8 cellular contexts compared by ENCODE assay signal in the genomic region with DNA sequence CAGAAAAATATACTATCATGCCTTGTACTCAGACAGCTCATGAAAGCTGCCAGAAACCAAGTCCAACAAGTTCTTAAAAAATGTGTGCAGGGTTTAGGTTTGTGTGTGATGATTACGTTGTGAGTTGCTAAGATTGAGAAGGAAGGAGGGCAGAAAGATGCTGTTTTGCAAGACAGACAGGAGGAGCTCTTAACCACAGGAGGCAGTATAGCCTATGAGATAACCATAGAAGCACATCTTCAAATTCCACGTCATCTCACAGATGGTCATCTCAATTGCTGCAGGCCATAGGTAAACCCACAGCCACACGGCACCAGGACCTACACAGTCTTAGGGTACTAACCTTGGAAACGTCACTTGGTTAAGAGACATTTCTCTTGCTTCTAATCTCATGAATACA.
DNase-seq lines count a peak whose midpoint lies in the region; ATAC-seq and TF ChIP-seq lines count a peak whose summit lies in the region.

No MANE protein-coding gene starts in this region.

- H3K36me3 ChIP-seq in mesendoderm (ENCODE audit: control insufficient read depth, insufficient read depth, low read length) (no peaks in the 10 kb centered on the region), uterus (no peaks in the 10 kb centered on the region), sigmoid colon (no peaks in the 10 kb centered on the region)

- no peak overlapping the region for H3K56ac ChIP-seq in mesendoderm (ENCODE audit: low read length)

- H3K79me2 ChIP-seq in mesendoderm (ENCODE audit: control insufficient read depth, insufficient read depth, low read length), result no peaks in the 10 kb centered on the region

- no peaks in the 10 kb centered on the region for H3K9me3 Mint-ChIP-seq in activated B cell treated with CpG ODN at 0.5 μM for 24 hours

- DNase-seq in HT1080 (ENCODE audit: low read depth) (peak; percentile 15), activated B cell treated with CpG ODN at 0.5 μM for 24 hours (no peak), mesendoderm (peak; percentile 74), uterus (no peak), sigmoid colon (no peak)

- H3K18ac ChIP-seq in mesendoderm (ENCODE audit: low read length), result no peak overlapping the region

- no peak overlapping the region for H2AK5ac ChIP-seq in mesendoderm (ENCODE audit: low read length)

- no peak for TF ChIP-seq EP300 in sigmoid colon (IDR thresholded peaks at IDR 0.05)

- TF ChIP-seq CTCF in GM12873 (IDR thresholded peaks at IDR 0.05; ENCODE audit: insufficient read depth, low read depth, low read length, missing control alignments), result peak; percentile 52
- no peak for TF ChIP-seq CTCF in activated B cell treated with CpG ODN at 0.5 μM for 24 hours (IDR thresholded peaks at IDR 0.05)
- TF ChIP-seq CTCF in uterus (IDR thresholded peaks at IDR 0.05), result peak in 1 of 4 experiments; percentile 19
- TF ChIP-seq CTCF in sigmoid colon (IDR thresholded peaks at IDR 0.05), result no peak

- H3K79me1 ChIP-seq in mesendoderm (ENCODE audit: low read length), result no peaks in the 10 kb centered on the region

- H2BK120ac ChIP-seq in mesendoderm (ENCODE audit: low read depth, low read length), result no peak overlapping the region

- ATAC-seq in activated B cell treated with CpG ODN at 0.5 μM for 24 hours (ENCODE audit: low read depth) (peak; percentile 60), GM21717 (IDR thresholded peaks at IDR 0.05; ENCODE audit: unreplicated experiment) (no peak), GM18505 (IDR thresholded peaks at IDR 0.05; ENCODE audit: unreplicated experiment) (no peak)

- H3K9me3 ChIP-seq in uterus (no peaks in the 10 kb centered on the region), sigmoid colon (no peaks in the 10 kb centered on the region)

- no peaks in the 10 kb centered on the region for H3K4me1 ChIP-seq in mesendoderm (ENCODE audit: control insufficient read depth, low read depth, low read length)
- no peaks in the 10 kb centered on the region for H3K4me1 ChIP-seq in uterus
- H3K4me1 ChIP-seq in sigmoid colon, result no peaks in the 10 kb centered on the region

- H3K36me3 Mint-ChIP-seq in activated B cell treated with CpG ODN at 0.5 μM for 24 hours (ENCODE audit: low read depth), result peaks cover 67% of the 10 kb centered on the region

- intact Hi-C loops in activated B cell treated with CpG ODN at 0.5 μM for 24 hours (cut with micrococcal nuclease) (loop anchor here (1.0 kb wide), 1 partner anchor 420 kb away; no protein-coding TSS in a partner anchor), uterus (cut with DNase I; ENCODE audit: low total_unique reads) (no loop called here), sigmoid colon (cut with DNase I) (no loop called here)

- H2BK15ac ChIP-seq in mesendoderm (replicated peaks; ENCODE audit: low read depth), result no peak overlapping the region

- H3K27me3 ChIP-seq in mesendoderm (ENCODE audit: insufficient read depth, low read length, poor library complexity) (no peaks in the 10 kb centered on the region), uterus (no peaks in the 10 kb centered on the region), sigmoid colon (no peaks in the 10 kb centered on the region)

- H3K4me3 ChIP-seq in mesendoderm (ENCODE audit: low read length), result no peak overlapping the region
- no peak overlapping the region for H3K4me3 ChIP-seq in uterus
- no peak overlapping the region for H3K4me3 ChIP-seq in sigmoid colon

- no peak overlapping the region for H3K4me2 ChIP-seq in mesendoderm (ENCODE audit: low read length)

- H3K9ac ChIP-seq in mesendoderm (ENCODE audit: low read length), result no peak overlapping the region

- no peak overlapping the region for H3K27ac Mint-ChIP-seq in activated B cell treated with CpG ODN at 0.5 μM for 24 hours

- H3K23ac ChIP-seq in mesendoderm (ENCODE audit: low read length), result no peak overlapping the region

- H3K4me1 Mint-ChIP-seq in activated B cell treated with CpG ODN at 0.5 μM for 24 hours, result peaks cover 7% of the 10 kb centered on the region

- no peak overlapping the region for H3K4me3 Mint-ChIP-seq in activated B cell treated with CpG ODN at 0.5 μM for 24 hours

- CTCF ChIA-PET in activated B cell treated with CpG ODN at 0.5 μM for 24 hours (lab: Charles Lee), result interaction anchor here (0.7 to 2.4 kb wide), 6 partner anchors 32 to 744 kb away, joined by 3 to 18 read pairs (median 3); no protein-coding TSS in a partner anchor

- H3K27me3 Mint-ChIP-seq in activated B cell treated with CpG ODN at 0.5 μM for 24 hours, result no peaks in the 10 kb centered on the region

- TF ChIP-seq POLR2A in uterus (IDR thresholded peaks at IDR 0.05) (no peak), sigmoid colon (IDR thresholded peaks at IDR 0.05) (no peak), GM18505 (IDR thresholded peaks at IDR 0.05; ENCODE audit: borderline replicate concordance, extremely low read depth, insufficient read depth, insufficient read length) (no peak)

- no peak overlapping the region for H4K8ac ChIP-seq in mesendoderm (ENCODE audit: low read depth, low read length)

- POLR2A ChIA-PET in activated B cell treated with CpG ODN at 0.5 μM for 24 hours (lab: Charles Lee), result no interaction called here

- no peak overlapping the region for H3K4ac ChIP-seq in mesendoderm (ENCODE audit: low read depth, low read length)

- H3K27ac ChIP-seq in mesendoderm (ENCODE audit: low read depth, low read length) (no peak overlapping the region), uterus (no peak overlapping the region), sigmoid colon (no peak overlapping the region)

- H2BK5ac ChIP-seq in mesendoderm (ENCODE audit: low read length), result no peak overlapping the region

- no peak overlapping the region for H4K5ac ChIP-seq in mesendoderm (ENCODE audit: low read length)

- WGBS in mesendoderm (ENCODE audit: extremely low coverage, insufficient coverage, low lambda C conversion rate), result no CpG with 5 or more reads among the region's 4 CpGs
- 76 to 85% methylated on average over 4 of the region's 4 CpGs for WGBS in sigmoid colon, 2 donors

Comparison
In these comparisons a context has a peak if more than half of its experiments do, and no peak if none do; other contexts are left out.
1. DNase-seq: peak in HT1080 (single experiment) and mesendoderm (single experiment); none in activated B cell treated with CpG ODN at 0.5 μM for 24 hours (single experiment), uterus (0 of 2) and sigmoid colon (single experiment).